14 cellular contexts compared by ENCODE assay signal in the genomic region with DNA sequence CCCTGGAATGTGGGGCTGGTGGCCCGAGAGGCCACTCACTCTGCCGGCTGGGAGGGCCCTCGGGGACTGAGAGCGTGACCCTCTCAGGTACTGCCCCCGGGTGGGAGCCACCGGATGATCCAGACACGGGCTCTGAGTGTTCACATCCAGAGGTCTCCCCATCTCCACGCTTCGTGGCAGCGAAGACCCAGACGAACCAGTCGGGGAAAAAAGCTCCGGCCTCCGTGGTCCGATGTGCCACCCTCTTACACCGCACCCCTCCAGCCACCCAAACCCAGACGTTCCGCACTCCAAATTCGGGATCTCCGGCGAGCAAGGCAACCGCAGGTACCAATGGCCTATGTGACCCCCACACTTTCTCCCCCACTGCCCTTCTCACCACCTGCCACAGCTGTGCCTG. TPM values are rescaled to one million over a fixed set of nuclear protein-coding genes. Genes with fewer than 3 reads are reported as not detected.
DNase-seq lines count a peak whose midpoint lies in the region; ATAC-seq and TF ChIP-seq lines count a peak whose summit lies in the region.
"Had no signal": no experiment of that assay in that cellular context is flagged by ENCODE, and none has a peak within 500 bp of the region (broad histone marks: within the 10 kb centered on the region; RNA-seq: fewer than 3 reads in every experiment).

No MANE protein-coding gene starts in this region.

- no peak overlapping the region for H2AFZ ChIP-seq in PC-9

- H3K27me3 ChIP-seq in colonic mucosa (no peaks in the 10 kb centered on the region), spleen (replicated peaks in 1 of 7) (no peaks in the 10 kb centered on the region), PC-9 (ENCODE audit: insufficient read depth, low read depth) (peaks cover 73% of the 10 kb centered on the region), SJCRH30 (no peaks in the 10 kb centered on the region)
- H3K27me3 ChIP-seq: SJSA1 had no signal

- H3K79me2 ChIP-seq in PC-9 (ENCODE audit: low read depth): no peaks in the 10 kb centered on the region

- 91 to 97% (median 95%) methylated on average over 22 of the region's 22 CpGs for WGBS in spleen, 5 donors

- intact Hi-C loops in activated CD4-positive, alpha-beta T cell treated with anti-CD3 and anti-CD28 coated beads, Interleukin-2, amount 10 ng/mL, durations not matched to agents 24 days and 14 days (cut with micrococcal nuclease): no loop called here
- intact Hi-C loops in colonic mucosa (cut with DNase I) (no loop called here), spleen (cut with DNase I; ENCODE audit: low total_unique reads) (no loop called here), Right ventricle myocardium inferior (cut with DNase I) (no loop called here), PC-9 (cut with micrococcal nuclease; ENCODE audit: unreplicated experiment) (no loop called here)

- ATAC-seq in Right ventricle myocardium inferior: no peak

- H3K4me1 ChIP-seq in colonic mucosa: no peaks in the 10 kb centered on the region
- peaks cover 0 to 17% (median 0%) of the 10 kb centered on the region in 6 donors for H3K4me1 ChIP-seq in spleen
- no peaks in the 10 kb centered on the region for H3K4me1 ChIP-seq in PC-9 (replicated peaks; ENCODE audit: insufficient read depth)
- no peaks in the 10 kb centered on the region for H3K4me1 ChIP-seq in SJCRH30
- H3K4me1 ChIP-seq: SJSA1 had no signal

- no peak overlapping the region for H3K27ac Mint-ChIP-seq in activated CD4-positive, alpha-beta T cell treated with anti-CD3 and anti-CD28 coated beads, Interleukin-2, amount 10 ng/mL, durations not matched to agents 24 days and 14 days

- H3K36me3 ChIP-seq in colonic mucosa (no peaks in the 10 kb centered on the region), spleen (peaks cover 0 to 55% (median 11%) of the 10 kb centered on the region in 6 donors), PC-9 (ENCODE audit: low read depth) (no peaks in the 10 kb centered on the region), SJCRH30 (peaks cover 28% of the 10 kb centered on the region)

- H3K27ac ChIP-seq in colonic mucosa: no peak overlapping the region
- H3K27ac ChIP-seq in spleen: no peak overlapping the region
- no peak overlapping the region for H3K27ac ChIP-seq in PC-9
- no peak overlapping the region for H3K27ac ChIP-seq in SJCRH30
- H3K27ac ChIP-seq: 22Rv1, SJSA1 had no signal

- no peak overlapping the region for H3K4me3 Mint-ChIP-seq in activated CD4-positive, alpha-beta T cell treated with anti-CD3 and anti-CD28 coated beads, Interleukin-2, amount 10 ng/mL, durations not matched to agents 24 days and 14 days

- no peak overlapping the region for H3K9ac ChIP-seq in colonic mucosa (ENCODE audit: low read depth in 2 of 2, low read length in 2 of 2)

- TF ChIP-seq CTCF in colonic mucosa (IDR thresholded peaks at IDR 0.05) (no peak), spleen (IDR thresholded peaks at IDR 0.05 in 8 of 11, conservative IDR thresholded peaks at IDR 0.05 in 3 of 11) (no peak), PC-9 (conservative IDR thresholded peaks at IDR 0.05) (no peak)

- no peaks in the 10 kb centered on the region for H3K36me3 Mint-ChIP-seq in activated CD4-positive, alpha-beta T cell treated with anti-CD3 and anti-CD28 coated beads, Interleukin-2, amount 10 ng/mL, durations not matched to agents 24 days and 14 days (ENCODE audit: low read depth)

- no peaks in the 10 kb centered on the region for H3K4me1 Mint-ChIP-seq in activated CD4-positive, alpha-beta T cell treated with anti-CD3 and anti-CD28 coated beads, Interleukin-2, amount 10 ng/mL, durations not matched to agents 24 days and 14 days

- CTCF ChIA-PET in PC-9 (lab: Charles Lee): no interaction called here

- H3K27me3 Mint-ChIP-seq in activated CD4-positive, alpha-beta T cell treated with anti-CD3 and anti-CD28 coated beads, Interleukin-2, amount 10 ng/mL, durations not matched to agents 24 days and 14 days: no peaks in the 10 kb centered on the region

- peak; percentile 48 for DNase-seq in activated CD4-positive, alpha-beta T cell treated with anti-CD3 and anti-CD28 coated beads, Interleukin-2, amount 10 ng/mL, durations not matched to agents 24 days and 14 days
- no peak for DNase-seq in activated CD4-positive, alpha-beta T cell treated with anti-CD3 and anti-CD28 coated beads, Interleukin-2, amount 50 U/mL, for 4 hours
- DNase-seq in colonic mucosa: peak; percentile 14
- DNase-seq in mesenteric fat pad (ENCODE audit: low spot score): peak; percentile 89
- DNase-seq in spleen: peak; percentile 69
- DNase-seq in Right ventricle myocardium inferior (ENCODE audit: missing footprints): no peak
- no peak for DNase-seq in PC-9
- no peak for DNase-seq in SJCRH30
- DNase-seq: MV-4-11, NCI-H1417 treated with DMSO at 0.1 percent for 48 hours, NCI-H2029 treated with DMSO at 0.1 percent for 48 hours, NCI-H524 had no signal

- H3K4me2 ChIP-seq in PC-9: no peak overlapping the region

- no peaks in the 10 kb centered on the region for H3F3A ChIP-seq in PC-9 (ENCODE audit: insufficient read depth, low read depth)

- TF ChIP-seq POLR2A in spleen (IDR thresholded peaks at IDR 0.05): no peak

- H3K9me3 ChIP-seq in colonic mucosa (no peaks in the 10 kb centered on the region), spleen (peaks cover 0 to 16% (median 9%) of the 10 kb centered on the region in 8 donors), PC-9 (ENCODE audit: insufficient read depth, low read depth) (0 out of 2 replicates have a peak, but pooled peaks cover 3% of the 10 kb centered on the region), SJCRH30 (replicated peaks) (no peaks in the 10 kb centered on the region; the same call in 1 of the 2 replicates)
- H3K9me3 ChIP-seq: SJSA1 had no signal

- no peaks in the 10 kb centered on the region for H3K9me2 ChIP-seq in PC-9 (ENCODE audit: insufficient read depth)

- peaks cover 11% of the 10 kb centered on the region for H3K9me3 Mint-ChIP-seq in activated CD4-positive, alpha-beta T cell treated with anti-CD3 and anti-CD28 coated beads, Interleukin-2, amount 10 ng/mL, durations not matched to agents 24 days and 14 days

- H4K20me1 ChIP-seq in PC-9 (ENCODE audit: insufficient read depth): no peaks in the 10 kb centered on the region

- no TSS peak for BruUV-seq in PC-9 (replicated peaks; lab: Mats Ljungman, UMichigan)

- H3K4me3 ChIP-seq in colonic mucosa: no peak overlapping the region
- H3K4me3 ChIP-seq in spleen: no peak overlapping the region
- no peak overlapping the region for H3K4me3 ChIP-seq in PC-9
- no peak overlapping the region for H3K4me3 ChIP-seq in SJCRH30
- H3K4me3 ChIP-seq: SJSA1 had no signal

- POLR2A ChIA-PET in PC-9 (lab: Charles Lee; ENCODE audit: unreplicated experiment): no interaction called here

RNA-seq across cellular contexts. Expression of gene AMBP, which starts 49.5 kb away (rescaled TPM):
- not detected in 2 replicates for total RNA-seq in activated CD4-positive, alpha-beta T cell treated with anti-CD3 and anti-CD28 coated beads, Interleukin-2, amount 10 ng/mL, durations not matched to agents 24 days and 14 days
- total RNA-seq in colonic mucosa: 1 to 10 TPM; 1.5 to 5.7 TPM
- not detected for total RNA-seq in mesenteric fat pad
- 1 to 10 TPM in 1 of 7 donors, not detected in 6; 1.6 TPM for total RNA-seq in spleen
- under 1 TPM in 2 of 3 donors, not detected in 1; 0.09 to 0.12 TPM for polyA plus RNA-seq in spleen
- not detected for total RNA-seq in Right ventricle myocardium inferior
- total RNA-seq in PC-9 (2021): not detected in 2 replicates
- 0.55 and 0.81 TPM in 2 replicates for total RNA-seq in SJCRH30 (2014; rRNA removed; shearing (Covaris generic))

Comparison
In these comparisons a context has a peak if more than half of its experiments do, and no peak if none do; other contexts are left out.
1. DNase-seq: peak in activated CD4-positive, alpha-beta T cell treated with anti-CD3 and anti-CD28 coated beads, Interleukin-2, amount 10 ng/mL, durations not matched to agents 24 days and 14 days (single experiment), colonic mucosa (single experiment), mesenteric fat pad (single experiment) and spleen (single experiment); none in activated CD4-positive, alpha-beta T cell treated with anti-CD3 and anti-CD28 coated beads, Interleukin-2, amount 50 U/mL, for 4 hours (0 of 2), Right ventricle myocardium inferior (single experiment), PC-9 (0 of 2) and SJCRH30 (0 of 2).